Comparison of ENCODE assay signal across 8 cellular contexts in genomic region chr5:34499001-34499734, GRCh38.
DNase-seq lines count a peak whose midpoint lies in the region; ATAC-seq and TF ChIP-seq lines count a peak whose summit lies in the region.

No MANE protein-coding gene starts in this region.

- ATAC-seq in GM19025 (IDR thresholded peaks at IDR 0.05; ENCODE audit: low read depth, unreplicated experiment) (peak; percentile 96), HG03108 (IDR thresholded peaks at IDR 0.05; ENCODE audit: unreplicated experiment) (peak; percentile 83), aorta (ENCODE audit: low FRiP score) (no peak)

- H3K27me3 ChIP-seq in AG04450 (ENCODE audit: control insufficient read depth, insufficient read depth, low read length): no peaks in the 10 kb centered on the region
- no peaks in the 10 kb centered on the region for H3K27me3 ChIP-seq in aorta (ENCODE audit: control insufficient read depth in 1 of 2, insufficient read depth in 2 of 2, low read length in 1 of 2)

- H3K4me1 ChIP-seq in aorta (ENCODE audit: control insufficient read depth in 1 of 2, insufficient read depth in 2 of 2, low read length in 2 of 2): peaks cover 6 to 25% of the 10 kb centered on the region in 2 donors

- intact Hi-C loops in aorta (cut with DNase I): no loop called here

- H3K36me3 ChIP-seq in aorta (ENCODE audit: control insufficient read depth in 1 of 2, insufficient read depth in 2 of 2, low read length in 1 of 2): no peaks in the 10 kb centered on the region

- WGBS in aorta, 2 donors: 38 to 45% methylated on average over 5 of the region's 5 CpGs

- H3K27ac ChIP-seq in AG04450 (ENCODE audit: low read depth, low read length) (peak overlapping the region; percentile 92), aorta (ENCODE audit: low read depth in 1 of 2, low read length in 2 of 2) (peak overlapping the region; percentile 95 to 96)

- no peak for TF ChIP-seq CTCF in AG04450 (IDR thresholded peaks at IDR 0.05; ENCODE audit: low read depth, low read length)

- CTCF ChIA-PET in AG04450 (lab: Charles Lee): interaction anchor here (1.4 kb wide), 1 partner anchor 13 kb away, joined by 3 read pairs; no protein-coding TSS in a partner anchor

- H3K4me3 ChIP-seq in AG04450 (ENCODE audit: low read depth, low read length) (no peak overlapping the region), aorta (ENCODE audit: low read length in 2 of 2) (no peak overlapping the region)

- H3K9me3 ChIP-seq in AG04450 (ENCODE audit: control insufficient read depth, insufficient read depth, low read length) (peaks cover 5% of the 10 kb centered on the region; the same call in 1 of the 2 replicates), aorta (ENCODE audit: control insufficient read depth, low read length) (no peaks in the 10 kb centered on the region)

- POLR2A ChIA-PET in AG04450 (lab: Yijun Ruan, JAX): interaction anchor here (1.0 kb wide), 2 partner anchors 12 to 13 kb away, joined by 3 to 4 read pairs; no protein-coding TSS in a partner anchor

- DNase-seq in AG04450 (ENCODE audit: low read depth, low spot score) (no peak), SKM-1 (lab: John Stamatoyannopoulos, UW; ENCODE audit: unreplicated experiment) (peak; percentile 47), foreskin melanocyte (peak; percentile 67), aorta (no peak), NCI-H2196 treated with DMSO at 0.1 percent for 48 hours (lab: John Stamatoyannopoulos, UW; ENCODE audit: unreplicated experiment) (no peak), Ammon's horn (ENCODE audit: low spot score) (no peak)

Comparison
In these comparisons a context has a peak if more than half of its experiments do, and no peak if none do; other contexts are left out.
1. DNase-seq: peak in SKM-1 (single experiment) and foreskin melanocyte (single experiment); none in AG04450 (single experiment), aorta (0 of 2), NCI-H2196 treated with DMSO at 0.1 percent for 48 hours (single experiment) and Ammon's horn (single experiment).